9 cellular contexts compared by ENCODE assay signal in the genomic region with DNA sequence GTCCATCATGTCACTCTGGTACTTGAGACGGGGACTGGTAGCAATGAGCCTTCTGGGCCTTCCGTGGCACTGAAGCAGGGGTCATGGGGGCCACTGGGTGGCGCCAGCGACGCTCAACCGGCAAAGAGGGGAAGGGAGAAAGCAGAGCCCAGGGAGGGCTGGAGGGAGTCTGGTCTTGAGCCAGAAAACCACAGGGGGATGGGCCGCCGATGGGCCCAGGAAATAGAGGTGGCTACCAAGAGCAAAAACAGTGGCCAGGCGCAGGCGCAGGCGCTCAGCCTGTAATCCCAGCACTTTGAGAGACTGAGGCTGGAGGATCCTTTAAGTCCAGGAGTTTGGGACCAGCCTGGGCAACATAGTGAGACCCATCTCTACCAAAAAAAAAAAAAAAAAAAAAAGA. TPM values are rescaled to one million over a fixed set of nuclear protein-coding genes. Genes with fewer than 3 reads are reported as not detected.
DNase-seq lines count a peak whose midpoint lies in the region; ATAC-seq and TF ChIP-seq lines count a peak whose summit lies in the region.
"Had no signal": no experiment of that assay in that cellular context is flagged by ENCODE, and none has a peak within 500 bp of the region (broad histone marks: within the 10 kb centered on the region; RNA-seq: fewer than 3 reads in every experiment).

No MANE protein-coding gene starts in this region.

- BruUV-seq in HCT116 (replicated peaks; lab: Mats Ljungman, UMichigan) = no TSS peak

- no peaks in the 10 kb centered on the region for H3K27me3 Mint-ChIP-seq in activated T-cell treated with anti-CD3 and anti-CD28 coated beads, Interleukin-2, amount 50 U/mL, for 72 hours (ENCODE audit: low read depth)
- H3K27me3 Mint-ChIP-seq: activated naive CD8-positive, alpha-beta T cell had no signal

- H3K9ac ChIP-seq in HCT116 (ENCODE audit: low read length) = no peak overlapping the region

- H3K4me1 Mint-ChIP-seq in activated T-cell treated with anti-CD3 and anti-CD28 coated beads, Interleukin-2, amount 50 U/mL, for 72 hours (ENCODE audit: low read depth) = no peaks in the 10 kb centered on the region

- peak; percentile 99 for ATAC-seq in HCT116
- peak; percentile 85 to 86 for ATAC-seq in activated T-cell treated with anti-CD3 and anti-CD28 coated beads, Interleukin-2, amount 50 U/mL, for 72 hours (replicated peaks in 1 of 2)

- no peak for TF ChIP-seq POLR2A in HCT116 (IDR thresholded peaks at IDR 0.05; ENCODE audit: borderline replicate concordance, extremely low read depth, insufficient read depth, insufficient read length)

- H3K36me3 ChIP-seq in HCT116 (ENCODE audit: control insufficient read depth in 1 of 2, insufficient read depth in 2 of 2, low read length in 2 of 2) = no peaks in the 10 kb centered on the region
- no peaks in the 10 kb centered on the region for H3K36me3 ChIP-seq in hepatocyte (replicated peaks; ENCODE audit: insufficient read depth, low read depth)

- H3K9me2 ChIP-seq in HCT116 (ENCODE audit: insufficient read depth) (no peaks in the 10 kb centered on the region), hepatocyte (replicated peaks; ENCODE audit: insufficient read depth) (no peaks in the 10 kb centered on the region)

- CTCF ChIA-PET in HCT116 (lab: Charles Lee) = interaction anchor here (0.8 to 1.6 kb wide), 3 partner anchors 12 to 276 kb away, joined by 3 to 4 read pairs (median 3); a partner anchor contains a TSS

- POLR2A ChIA-PET in HCT116 (lab: Charles Lee) = no interaction called here

- no peaks in the 10 kb centered on the region for H3K9me3 Mint-ChIP-seq in activated T-cell treated with anti-CD3 and anti-CD28 coated beads, Interleukin-2, amount 50 U/mL, for 72 hours

- no peak overlapping the region for H3K27ac ChIP-seq in HCT116 (ENCODE audit: low read depth, low read length)
- H3K27ac ChIP-seq in hepatocyte = no peak overlapping the region

- H3K4me3 Mint-ChIP-seq in activated T-cell treated with anti-CD3 and anti-CD28 coated beads, Interleukin-2, amount 50 U/mL, for 72 hours = no peak overlapping the region
- H3K4me3 Mint-ChIP-seq: activated naive CD8-positive, alpha-beta T cell had no signal

- no peaks in the 10 kb centered on the region for H3K9me3 ChIP-seq in HCT116 (ENCODE audit: control insufficient read depth in 1 of 2, insufficient read depth in 1 of 2, low read depth in 1 of 2, low read length in 2 of 2)
- H3K9me3 ChIP-seq in hepatocyte (ENCODE audit: low read depth) = no peaks in the 10 kb centered on the region

- RAD21 ChIA-PET in HCT116 (lab: Charles Lee; ENCODE audit: low non-redundant PET in 1 of 2, low total read pairs in 2 of 2, uncharacterized antibody in 2 of 2, unreplicated experiment in 2 of 2) = interaction anchor here in 1 of 2 experiments (0.7 kb wide), 1 partner anchor 351 kb away, joined by 3 read pairs; no protein-coding TSS in a partner anchor

- H3K27ac Mint-ChIP-seq in activated T-cell treated with anti-CD3 and anti-CD28 coated beads, Interleukin-2, amount 50 U/mL, for 72 hours = no peak overlapping the region
- H3K27ac Mint-ChIP-seq: activated naive CD8-positive, alpha-beta T cell had no signal

- H2AFZ ChIP-seq in HCT116 (ENCODE audit: low read depth, low read length, poor library complexity, severe bottlenecking) = peak overlapping the region; percentile 73
- no peak overlapping the region for H2AFZ ChIP-seq in hepatocyte

- H3K4me2 ChIP-seq in HCT116 (ENCODE audit: low read length) (no peak overlapping the region), hepatocyte (no peak overlapping the region)

- DNase-seq in NCI-H2196 (lab: John Stamatoyannopoulos, UW; ENCODE audit: unreplicated experiment) (peak; percentile 29), NCI-H2196 treated with DMSO at 0.1 percent for 48 hours (lab: John Stamatoyannopoulos, UW; ENCODE audit: unreplicated experiment) (no peak), HCT116 (ENCODE audit: low read depth, low spot score) (peak; percentile 44), NCI-H460 (ENCODE audit: extremely low read depth, low read depth) (peak; percentile 59), hepatocyte (ENCODE audit: low spot score) (peak; percentile 24), DMS153 (lab: John Stamatoyannopoulos, UW) (no peak)
- DNase-seq in activated T-cell treated with anti-CD3 and anti-CD28 coated beads, Interleukin-2, amount 50 U/mL, for 72 hours = peak; percentile 58 to 60
- peak; percentile 28 to 41 for DNase-seq in stimulated activated CD8-positive, alpha-beta memory T cell treated with anti-CD3 and anti-CD28 coated beads, Interleukin-2, amount 100 ng/mL, for 48 hours (ENCODE audit: low read depth in 2 of 2)

- intact Hi-C loops in HCT116 (cut with micrococcal nuclease) = loop anchor here (1.0 kb wide), 2 partner anchors 274 to 288 kb away; no protein-coding TSS in a partner anchor

- H3K4me1 ChIP-seq in HCT116 (ENCODE audit: control insufficient read depth in 1 of 2, insufficient read depth in 2 of 2, low read length in 2 of 2) (peaks cover 0 to 3% of the 10 kb centered on the region in 2 experiments; a peak in 2 of 4 replicates), hepatocyte (ENCODE audit: insufficient read depth) (no peaks in the 10 kb centered on the region)

- TF ChIP-seq RAD21 in HCT116 (IDR thresholded peaks at IDR 0.05; ENCODE audit: low read depth) = peak; percentile 80

- H3K79me2 ChIP-seq in HCT116 (ENCODE audit: insufficient read depth, low read length) = no peaks in the 10 kb centered on the region
- H3K79me2 ChIP-seq in hepatocyte = no peaks in the 10 kb centered on the region

- H3K4me3 ChIP-seq in HCT116 (replicated peaks in 1 of 2; ENCODE audit: low read depth in 1 of 2, low read length in 2 of 2) (no peak overlapping the region), hepatocyte (no peak overlapping the region)

- H4K20me1 ChIP-seq in HCT116 (ENCODE audit: insufficient read depth) = no peaks in the 10 kb centered on the region
- H4K20me1 ChIP-seq in hepatocyte (ENCODE audit: insufficient read depth, poor library complexity, severe bottlenecking) = no peaks in the 10 kb centered on the region

- TF ChIP-seq CTCF in HCT116 (IDR thresholded peaks at IDR 0.05 in 2 of 3, conservative IDR thresholded peaks at IDR 0.05 in 1 of 3; ENCODE audit: borderline replicate concordance in 1 of 3, insufficient read depth in 1 of 3, low read depth in 2 of 3, low read length in 2 of 3) = peak; percentile 70 to 85 (median 80)
- peak; percentile 40 for TF ChIP-seq CTCF in hepatocyte (IDR thresholded peaks at IDR 0.05; ENCODE audit: poor library complexity)

- WGBS in hepatocyte (ENCODE audit: low lambda C conversion rate, missing lambda C conversion rate) = 42% methylated on average over 11 of the region's 11 CpGs

- no peaks in the 10 kb centered on the region for H3K36me3 Mint-ChIP-seq in activated T-cell treated with anti-CD3 and anti-CD28 coated beads, Interleukin-2, amount 50 U/mL, for 72 hours (ENCODE audit: insufficient read depth in 2 of 2)
- H3K36me3 Mint-ChIP-seq: activated naive CD8-positive, alpha-beta T cell had no signal

- H3K27me3 ChIP-seq in HCT116 (ENCODE audit: insufficient read depth, low read length) (no peaks in the 10 kb centered on the region), hepatocyte (no peaks in the 10 kb centered on the region)

TF ChIP-seq in HCT116, 20 proteins besides CTCF, POLR2A, EP300 and RAD21:
- TF ChIP-seq ZNF274 (IDR thresholded peaks at IDR 0.05; ENCODE audit: low read depth, low read length) (no peak), EZH2phosphoT487 (IDR thresholded peaks at IDR 0.05; ENCODE audit: borderline replicate concordance) (no peak)
- TF ChIP-seq, protein P1, sequence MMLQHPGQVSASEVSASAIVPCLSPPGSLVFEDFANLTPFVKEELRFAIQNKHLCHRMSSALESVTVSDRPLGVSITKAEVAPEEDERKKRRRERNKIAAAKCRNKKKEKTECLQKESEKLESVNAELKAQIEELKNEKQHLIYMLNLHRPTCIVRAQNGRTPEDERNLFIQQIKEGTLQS (IDR thresholded peaks at IDR 0.05) = no peak
- TF ChIP-seq, protein P2, sequence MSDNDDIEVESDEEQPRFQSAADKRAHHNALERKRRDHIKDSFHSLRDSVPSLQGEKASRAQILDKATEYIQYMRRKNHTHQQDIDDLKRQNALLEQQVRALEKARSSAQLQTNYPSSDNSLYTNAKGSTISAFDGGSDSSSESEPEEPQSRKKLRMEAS (IDR thresholded peaks at IDR 0.05) = no peak

RNA-seq across cellular contexts. Expression of a gene that starts 21.8 kb away (rescaled TPM):
- total RNA-seq in HCT116 (2021; ENCODE audit: unreplicated experiment) (12.7 TPM), hepatocyte (20.6 and 23.4 TPM in 2 replicates)
- 3.5 and 4.5 TPM in 2 replicates for polyA plus RNA-seq in HCT116 (2012)
- total RNA-seq in NCI-H460 (2014; rRNA removed; shearing (Covaris generic)) = 17.8 and 20.1 TPM in 2 replicates
- polyA plus RNA-seq in NCI-H460 (2014; cell fraction: nucleus; rRNA removed) = 13.7 and 17.1 TPM in 2 replicates
- 10 to 100 TPM; 17.2 to 19.2 TPM for total RNA-seq in activated T-cell treated with anti-CD3 and anti-CD28 coated beads, Interleukin-2, amount 50 U/mL, for 72 hours
- 3.2 and 4.0 TPM in 2 replicates for polyA plus RNA-seq in hepatocyte

RNA-seq across cellular contexts. Expression of a gene that starts 22.2 kb away (rescaled TPM):
- total RNA-seq in HCT116 (2021; ENCODE audit: unreplicated experiment) (14.9 TPM), hepatocyte (11.2 and 12.5 TPM in 2 replicates)
- polyA plus RNA-seq in HCT116 (2012) = 6.3 and 6.4 TPM in 2 replicates
- total RNA-seq in NCI-H460 (2014; rRNA removed; shearing (Covaris generic)) = 16.7 and 21.4 TPM in 2 replicates
- polyA plus RNA-seq in NCI-H460 (2014; cell fraction: nucleus; rRNA removed) = 20.1 and 24.3 TPM in 2 replicates
- 10 to 100 TPM in 1 of 2 donors, 1 to 10 TPM in 1; 9.6 to 10.4 TPM for total RNA-seq in activated T-cell treated with anti-CD3 and anti-CD28 coated beads, Interleukin-2, amount 50 U/mL, for 72 hours
- 7.5 and 12.2 TPM in 2 replicates for polyA plus RNA-seq in hepatocyte

Comparison
In these comparisons a context has a peak if more than half of its experiments do, and no peak if none do; other contexts are left out.
1. DNase-seq: peak in NCI-H2196 (single experiment), HCT116 (single experiment), NCI-H460 (single experiment), activated T-cell treated with anti-CD3 and anti-CD28 coated beads, Interleukin-2, amount 50 U/mL, for 72 hours (2 of 2), hepatocyte (single experiment) and stimulated activated CD8-positive, alpha-beta memory T cell treated with anti-CD3 and anti-CD28 coated beads, Interleukin-2, amount 100 ng/mL, for 48 hours (2 of 2); none in NCI-H2196 treated with DMSO at 0.1 percent for 48 hours (single experiment) and DMS153 (single experiment).